ENCODE assay signal across 24 cellular contexts in the genomic region with DNA sequence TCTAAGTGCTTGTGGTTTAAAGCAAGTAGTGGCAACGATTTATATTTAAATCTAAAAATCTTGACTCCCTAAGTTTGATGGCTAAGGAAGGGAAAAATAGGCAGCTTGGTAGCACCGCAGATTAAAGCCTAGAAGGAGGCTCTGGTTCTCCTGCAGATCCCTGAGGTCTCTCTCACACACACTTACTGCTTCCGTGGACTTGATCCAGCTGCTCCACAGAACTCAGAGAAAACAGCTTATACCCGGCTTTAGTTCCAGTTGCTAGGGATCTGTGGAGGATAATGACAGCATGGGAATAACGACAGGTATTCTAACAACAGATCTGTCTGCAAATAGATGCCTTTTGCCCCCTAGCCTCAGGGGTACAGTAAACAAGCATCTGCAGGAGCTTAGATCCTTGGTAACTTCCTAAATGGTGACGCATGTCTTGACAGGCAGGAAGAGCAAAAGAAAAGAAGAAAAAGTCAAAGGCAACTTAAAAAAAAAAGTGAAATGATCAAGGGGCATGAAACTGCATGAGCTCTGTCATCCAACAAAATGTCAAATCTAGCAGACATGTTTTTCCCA. TPM values are rescaled to one million over a fixed set of nuclear protein-coding genes. Genes with fewer than 3 reads are reported as not detected.
A peak's percentile ranks its signal among the peaks of the same experiment; 100 is the strongest.
DNase-seq lines count a peak whose midpoint lies in the region; ATAC-seq and TF ChIP-seq lines count a peak whose summit lies in the region.
"Had no signal": no experiment of that assay in that cellular context is flagged by ENCODE, and none has a peak within 500 bp of the region (broad histone marks: within the 10 kb centered on the region; RNA-seq: fewer than 3 reads in every experiment).

No MANE protein-coding gene starts in this region.

- no peak for TF ChIP-seq CTCF in colonic mucosa (IDR thresholded peaks at IDR 0.05)
- TF ChIP-seq CTCF in neural crest cell (conservative IDR thresholded peaks at IDR 0.05), result no peak
- TF ChIP-seq CTCF in omental fat pad (IDR thresholded peaks at IDR 0.05), result no peak

- DNase-seq in colonic mucosa (no peak), neural crest cell (ENCODE audit: low read depth, low spot score) (no peak), NCI-H524 (lab: John Stamatoyannopoulos, UW) (no peak), omental fat pad (ENCODE audit: low spot score) (no peak)
- DNase-seq in stimulated activated effector memory CD8-positive, alpha-beta T cell treated with anti-CD3 and anti-CD28 coated beads, Interleukin-12 subunit alpha, Interleukin-12 subunit beta, amount 100 ng/mL, for 72 hours (ENCODE audit: low spot score in 2 of 2), result no peak
- DNase-seq: activated CD4-positive, alpha-beta T cell treated with anti-CD3 and anti-CD28 coated beads, Interleukin-2, amount 50 U/mL, for 1 hour; activated CD8-positive, alpha-beta memory T cell treated with anti-CD3 and anti-CD28 coated beads, Interleukin-2, amount 50 U/mL, for 48 hours; CD4-positive, alpha-beta T cell; dorsolateral prefrontal cortex; KBM-7; MM.1S; natural killer cell; NCI-H1436 treated with DMSO at 0.1 percent for 48 hours; NCI-H526; RPMI8226; stomach; upper lobe of left lung had no signal

- intact Hi-C loops in colonic mucosa (cut with DNase I), result no loop called here

- peaks cover 71% of the 10 kb centered on the region for H3K4me1 ChIP-seq in BLaER1
- H3K4me1 ChIP-seq in BLaER1 treated with 17β-estradiol and CSF1 and Interleukin-3, amounts not matched to agents 10 nM and 100 nM, result peaks cover 55 to 69% (median 65%) of the 10 kb centered on the region in 10 experiments
- peaks cover 7% of the 10 kb centered on the region for H3K4me1 ChIP-seq in colonic mucosa

- H3K4me3 ChIP-seq in BLaER1, result no peak overlapping the region
- no peak overlapping the region for H3K4me3 ChIP-seq in BLaER1 treated with 17β-estradiol and CSF1 and Interleukin-3, amounts not matched to agents 10 nM and 100 nM
- no peak overlapping the region for H3K4me3 ChIP-seq in colonic mucosa
- H3K4me3 ChIP-seq: ascending aorta, dorsolateral prefrontal cortex, stomach, upper lobe of left lung had no signal

- H3K27ac ChIP-seq in BLaER1 (0 out of 2 replicates have a peak overlapping the region, but pooled peaks have one; percentile 26), colonic mucosa (peak overlapping the region; percentile 64)
- peak overlapping the region in 2 of 11 experiments; percentile 1 to 5; a peak in 1 of 22 replicates for H3K27ac ChIP-seq in BLaER1 treated with 17β-estradiol and CSF1 and Interleukin-3, amounts not matched to agents 10 nM and 100 nM
- H3K27ac ChIP-seq: stomach had no signal

- no peak for ATAC-seq in stimulated activated effector memory CD8-positive, alpha-beta T cell treated with anti-CD3 and anti-CD28 coated beads, Interleukin-12 subunit alpha, Interleukin-12 subunit beta, amount 100 ng/mL, for 72 hours
- ATAC-seq in GM21786 (IDR thresholded peaks at IDR 0.05; ENCODE audit: unreplicated experiment) (no peak), omental fat pad (ENCODE audit: low FRiP score) (no peak)
- ATAC-seq: natural killer cell had no signal

- H4K20me1 ChIP-seq in BLaER1, result no peaks in the 10 kb centered on the region
- H4K20me1 ChIP-seq in BLaER1 treated with 17β-estradiol and CSF1 and Interleukin-3, amounts not matched to agents 10 nM and 100 nM, result no peaks in the 10 kb centered on the region; a peak in 2 of 22 replicates

- no peaks in the 10 kb centered on the region for H3K36me3 ChIP-seq in BLaER1
- peaks cover 0 to 58% (median 40%) of the 10 kb centered on the region in 11 experiments; a peak in 16 of 22 replicates for H3K36me3 ChIP-seq in BLaER1 treated with 17β-estradiol and CSF1 and Interleukin-3, amounts not matched to agents 10 nM and 100 nM
- no peaks in the 10 kb centered on the region for H3K36me3 ChIP-seq in colonic mucosa

- H3K9me3 ChIP-seq in BLaER1, result peaks cover 7% of the 10 kb centered on the region; the same call in 1 of the 2 replicates
- H3K9me3 ChIP-seq in BLaER1 treated with 17β-estradiol and CSF1 and Interleukin-3, amounts not matched to agents 10 nM and 100 nM (replicated peaks in 1 of 11), result peaks cover 0 to 14% (median 7%) of the 10 kb centered on the region in 11 experiments; a peak in 6 of 22 replicates
- H3K9me3 ChIP-seq in colonic mucosa, result no peaks in the 10 kb centered on the region
- H3K9me3 ChIP-seq: ascending aorta, stomach, upper lobe of left lung had no signal

- H3K9me3 Mint-ChIP-seq in neural crest cell, result no peaks in the 10 kb centered on the region
- H3K9me3 Mint-ChIP-seq in stimulated activated effector memory CD8-positive, alpha-beta T cell treated with anti-CD3 and anti-CD28 coated beads, Interleukin-12 subunit alpha, Interleukin-12 subunit beta, amount 100 ng/mL, for 72 hours, result no peaks in the 10 kb centered on the region
- H3K9me3 Mint-ChIP-seq: activated T-helper 2 cell treated with anti-CD3 and anti-CD28 coated beads, Interferon-gamma antibody, Interleukin-2, Interleukin-4, amounts not matched to agents 10 μg/mL and 5 μg/mL and 100 μg/mL, durations not matched to agents 14 hours and 24 hours and 36 hours; CD4-positive, alpha-beta T cell; natural killer cell; T-helper 2 cell treated with Interferon-gamma antibody and Interleukin-4, amounts not matched to agents 5 μg/mL and 100 μg/mL, for 36 hours had no signal

- peaks cover 15% of the 10 kb centered on the region for H3K4me1 Mint-ChIP-seq in neural crest cell
- H3K4me1 Mint-ChIP-seq in stimulated activated effector memory CD8-positive, alpha-beta T cell treated with anti-CD3 and anti-CD28 coated beads, Interleukin-12 subunit alpha, Interleukin-12 subunit beta, amount 100 ng/mL, for 72 hours, result peaks cover 16% of the 10 kb centered on the region

- H3K27me3 ChIP-seq in BLaER1 (0 out of 2 replicates have a peak, but pooled peaks cover 5% of the 10 kb centered on the region), colonic mucosa (no peaks in the 10 kb centered on the region)
- no peaks in the 10 kb centered on the region for H3K27me3 ChIP-seq in BLaER1 treated with 17β-estradiol and CSF1 and Interleukin-3, amounts not matched to agents 10 nM and 100 nM
- H3K27me3 ChIP-seq: ascending aorta, dorsolateral prefrontal cortex, stomach, upper lobe of left lung had no signal

- peaks cover 4% of the 10 kb centered on the region for H3K36me3 Mint-ChIP-seq in neural crest cell (ENCODE audit: low read depth)
- peaks cover 54% of the 10 kb centered on the region for H3K36me3 Mint-ChIP-seq in stimulated activated effector memory CD8-positive, alpha-beta T cell treated with anti-CD3 and anti-CD28 coated beads, Interleukin-12 subunit alpha, Interleukin-12 subunit beta, amount 100 ng/mL, for 72 hours
- H3K36me3 Mint-ChIP-seq: natural killer cell had no signal

- 0 out of 2 replicates have a peak overlapping the region, but pooled peaks have one; percentile 16 for H3K9ac ChIP-seq in BLaER1
- H3K9ac ChIP-seq in BLaER1 treated with 17β-estradiol and CSF1 and Interleukin-3, amounts not matched to agents 10 nM and 100 nM, result peak overlapping the region in 6 of 11 experiments; percentile 5 to 51 (median 18); a peak in 5 of 22 replicates
- H3K9ac ChIP-seq in colonic mucosa (ENCODE audit: low read depth in 2 of 2, low read length in 2 of 2), result peak overlapping the region in 1 of 2 donors; percentile 54

- peak overlapping the region; percentile 40 for H3K4me2 ChIP-seq in BLaER1
- peak overlapping the region; percentile 32 to 95 (median 86) for H3K4me2 ChIP-seq in BLaER1 treated with 17β-estradiol and CSF1 and Interleukin-3, amounts not matched to agents 10 nM and 100 nM

- H3K27ac Mint-ChIP-seq in neural crest cell (ENCODE audit: unreplicated experiment), result no peak overlapping the region
- no peak overlapping the region for H3K27ac Mint-ChIP-seq in stimulated activated effector memory CD8-positive, alpha-beta T cell treated with anti-CD3 and anti-CD28 coated beads, Interleukin-12 subunit alpha, Interleukin-12 subunit beta, amount 100 ng/mL, for 72 hours
- H3K27ac Mint-ChIP-seq: activated naive CD8-positive, alpha-beta T cell; activated T-helper 2 cell treated with anti-CD3 and anti-CD28 coated beads, Interferon-gamma antibody, Interleukin-2, Interleukin-4, amounts not matched to agents 10 μg/mL and 5 μg/mL and 100 μg/mL, durations not matched to agents 14 hours and 24 hours and 36 hours; CD4-positive, alpha-beta T cell; T-helper 2 cell treated with Interferon-gamma antibody and Interleukin-4, amounts not matched to agents 5 μg/mL and 100 μg/mL, for 36 hours had no signal

- H3K4me3 Mint-ChIP-seq in neural crest cell, result peak overlapping the region; percentile 1
- H3K4me3 Mint-ChIP-seq in stimulated activated effector memory CD8-positive, alpha-beta T cell treated with anti-CD3 and anti-CD28 coated beads, Interleukin-12 subunit alpha, Interleukin-12 subunit beta, amount 100 ng/mL, for 72 hours, result no peak overlapping the region
- H3K4me3 Mint-ChIP-seq: activated naive CD8-positive, alpha-beta T cell; CD4-positive, alpha-beta T cell; natural killer cell; T-helper 2 cell treated with Interferon-gamma antibody and Interleukin-4, amounts not matched to agents 5 μg/mL and 100 μg/mL, for 36 hours had no signal

- peaks cover 3% of the 10 kb centered on the region for H3K27me3 Mint-ChIP-seq in neural crest cell (ENCODE audit: low read depth)
- H3K27me3 Mint-ChIP-seq: activated naive CD8-positive, alpha-beta T cell; CD4-positive, alpha-beta T cell had no signal

RNA-seq across cellular contexts. Expression of a gene that starts 4.5 kb away (rescaled TPM):
- total RNA-seq in colonic mucosa (10 to 100 TPM; 77.1 to 79.1 TPM), neural crest cell (14.1 and 15.6 TPM in 2 replicates), omental fat pad (100 to 1,000 TPM in 1 of 4 donors, 10 to 100 TPM in 3; 50.1 to 101 (median 60.2) TPM)

RNA-seq across cellular contexts. Expression of a gene that starts 59.4 kb away (rescaled TPM):
- total RNA-seq in colonic mucosa, result 100 to 1,000 TPM; 133 to 168 TPM
- total RNA-seq in neural crest cell, result 250 and 258 TPM in 2 replicates
- total RNA-seq in omental fat pad, result 100 to 1,000 TPM; 352 to 561 (median 476) TPM
